ENCODE assay signal across 13 cellular contexts in genomic region chr16:69890891-69891282, GRCh38.
DNase-seq lines count a peak whose midpoint lies in the region; ATAC-seq, FAIRE-seq and TF ChIP-seq lines count a peak whose summit lies in the region.
"Had no signal": no experiment of that assay in that cellular context is flagged by ENCODE, and none has a peak within 500 bp of the region (broad histone marks: within the 10 kb centered on the region; RNA-seq: fewer than 3 reads in every experiment).

No MANE protein-coding gene starts in this region.

- H3K79me2 ChIP-seq in HepG2 (ENCODE audit: insufficient read depth, low read length) = no peaks in the 10 kb centered on the region

- no peak for TF ChIP-seq POLR2A in HepG2 (IDR thresholded peaks at IDR 0.05; ENCODE audit: insufficient read depth in 1 of 2, low read depth in 2 of 2, low read length in 2 of 2)

- H4K20me1 ChIP-seq in HepG2 (ENCODE audit: insufficient read depth, low read length) = no peaks in the 10 kb centered on the region

- in situ Hi-C loops in HepG2 (cut with HindIII; ENCODE audit: extremely low pct_ligation_motif_present, low pct_unique_long_range_greater_than_20kb) = no loop called here

- no peak overlapping the region for H3K4me3 Mint-ChIP-seq in HFFc6
- H3K4me3 Mint-ChIP-seq in chondrocyte (ENCODE audit: unreplicated experiment) = peak overlapping the region; percentile 49
- H3K4me3 Mint-ChIP-seq: activated naive CD8-positive, alpha-beta T cell treated with anti-CD3 and anti-CD28 coated beads, Interleukin-2, amount 10 ng/mL, durations not matched to agents 7 days and 5 days had no signal

- no peak for TF ChIP-seq CTCF in HFFc6 (IDR thresholded peaks at IDR 0.05)
- TF ChIP-seq CTCF in chondrocyte (IDR thresholded peaks at IDR 0.05) = no peak
- no peak for TF ChIP-seq CTCF in HepG2 (CRISPR knock-in tag; IDR thresholded peaks at IDR 0.05)

- DNase-seq in HFFc6 (no peak), chondrocyte (ENCODE audit: low spot score) (no peak), HepG2 (ENCODE audit: low spot score) (no peak), NCI-H2029 treated with DMSO at 0.1 percent for 48 hours (lab: John Stamatoyannopoulos, UW) (no peak), DMS114 treated with DMSO at 0.1 percent for 48 hours (lab: John Stamatoyannopoulos, UW; ENCODE audit: unreplicated experiment) (no peak)
- DNase-seq: activated CD4-positive, alpha-beta T cell treated with anti-CD3 and anti-CD28 coated beads, Interleukin-2, amount 50 U/mL, for 48 hours; activated naive CD8-positive, alpha-beta T cell treated with anti-CD3 and anti-CD28 coated beads, Interleukin-2, amount 10 ng/mL, durations not matched to agents 7 days and 5 days had no signal

- intact Hi-C loops in HepG2 (cut with micrococcal nuclease; ENCODE audit: unreplicated experiment) = no loop called here

- H3K9me3 Mint-ChIP-seq in HFFc6 (no peaks in the 10 kb centered on the region), chondrocyte (ENCODE audit: low read depth) (no peaks in the 10 kb centered on the region)
- H3K9me3 Mint-ChIP-seq: activated naive CD8-positive, alpha-beta T cell treated with anti-CD3 and anti-CD28 coated beads, Interleukin-2, amount 10 ng/mL, durations not matched to agents 7 days and 5 days had no signal

- H3K4me1 Mint-ChIP-seq in HFFc6 (ENCODE audit: low read depth) (peaks cover 7% of the 10 kb centered on the region; the same call in 1 of the 2 replicates), chondrocyte (ENCODE audit: low read depth) (peaks cover 18% of the 10 kb centered on the region)
- H3K4me1 Mint-ChIP-seq: activated naive CD8-positive, alpha-beta T cell treated with anti-CD3 and anti-CD28 coated beads, Interleukin-2, amount 10 ng/mL, durations not matched to agents 7 days and 5 days had no signal

- H3K27me3 Mint-ChIP-seq in HFFc6 (ENCODE audit: insufficient read depth) (peaks cover 2% of the 10 kb centered on the region; the same call in 1 of the 2 replicates), chondrocyte (ENCODE audit: low read depth) (no peaks in the 10 kb centered on the region)
- H3K27me3 Mint-ChIP-seq: activated naive CD8-positive, alpha-beta T cell treated with anti-CD3 and anti-CD28 coated beads, Interleukin-2, amount 10 ng/mL, durations not matched to agents 7 days and 5 days had no signal

- ATAC-seq in HepG2 (no peak), HG03196 (IDR thresholded peaks at IDR 0.05; ENCODE audit: unreplicated experiment) (no peak), HG03354 (IDR thresholded peaks at IDR 0.05; ENCODE audit: poor library complexity, severe bottlenecking, unreplicated experiment) (no peak)

- 100% methylated on average over 3 of the region's 8 CpGs for WGBS in HepG2 (ENCODE audit: low lambda C conversion rate)

- H3K27me3 ChIP-seq in HepG2 (ENCODE audit: control insufficient read depth in 1 of 2, insufficient read depth in 2 of 2, low read length in 2 of 2) (no peaks in the 10 kb centered on the region), skeletal muscle tissue (ENCODE audit: control insufficient read depth in 3 of 3, insufficient read depth in 3 of 3, low read length in 3 of 3) (no peaks in the 10 kb centered on the region)
- H3K27me3 ChIP-seq: BLaER1 treated with 17β-estradiol and CSF1 and Interleukin-3, amounts not matched to agents 10 nM and 100 nM had no signal

- BruUV-seq in HepG2 (replicated peaks; lab: Mats Ljungman, UMichigan) = no TSS peak

- CTCF ChIA-PET in HepG2 (lab: Yijun Ruan, JAX; ENCODE audit: low intra/inter-chr PET ratio, low total read pairs) = no interaction called here

- H3K9me3 ChIP-seq in HepG2 (ENCODE audit: low read length) (no peaks in the 10 kb centered on the region), skeletal muscle tissue (ENCODE audit: control insufficient read depth in 3 of 3, low read length in 3 of 3) (no peaks in the 10 kb centered on the region)

- no peak for TF ChIP-seq RAD21 in HepG2 (CRISPR knock-in tag; IDR thresholded peaks at IDR 0.05)

- H2AFZ ChIP-seq in HepG2 (ENCODE audit: low read length) = no peak overlapping the region

- H3K4me1 ChIP-seq in HepG2 (ENCODE audit: insufficient read depth, low read length) = no peaks in the 10 kb centered on the region
- H3K4me1 ChIP-seq in skeletal muscle tissue (ENCODE audit: control insufficient read depth in 3 of 3, insufficient read depth in 3 of 3, low read length in 3 of 3) = peaks cover 10 to 21% (median 12%) of the 10 kb centered on the region in 3 donors

- no peak overlapping the region for H3K9ac ChIP-seq in HepG2 (ENCODE audit: insufficient read depth, low read depth, low read length)
- H3K9ac ChIP-seq in skeletal muscle tissue (ENCODE audit: low read depth in 1 of 3, low read length in 3 of 3) = peak overlapping the region in 2 of 3 donors; percentile 33
- H3K9ac ChIP-seq: BLaER1 treated with 17β-estradiol and CSF1 and Interleukin-3, amounts not matched to agents 10 nM and 100 nM had no signal

- TF ChIP-seq EP300 in HepG2 (IDR thresholded peaks at IDR 0.05; ENCODE audit: low read depth in 2 of 2, low read length in 2 of 2) = no peak
- TF ChIP-seq EP300 in HepG2 (CRISPR knock-in tag; IDR thresholded peaks at IDR 0.05; ENCODE audit: borderline replicate concordance) = no peak

- H3K27ac ChIP-seq in HepG2 (ENCODE audit: extremely low read length, insufficient read depth, low read length) (no peak overlapping the region), skeletal muscle tissue (ENCODE audit: low read depth, low read length) (peak overlapping the region; percentile 83)
- H3K27ac ChIP-seq: BLaER1 treated with 17β-estradiol and CSF1 and Interleukin-3, amounts not matched to agents 10 nM and 100 nM; SK-N-MC had no signal

- no peak overlapping the region for H3K4me2 ChIP-seq in HepG2 (ENCODE audit: low read depth, low read length)
- H3K4me2 ChIP-seq: BLaER1 treated with 17β-estradiol and CSF1 and Interleukin-3, amounts not matched to agents 10 nM and 100 nM had no signal

- H3K27ac Mint-ChIP-seq in HFFc6 = peak overlapping the region; percentile 9; the same call in 1 of the 2 replicates
- H3K27ac Mint-ChIP-seq in chondrocyte (ENCODE audit: unreplicated experiment) = peak overlapping the region; percentile 98
- H3K27ac Mint-ChIP-seq: activated naive CD8-positive, alpha-beta T cell treated with anti-CD3 and anti-CD28 coated beads, Interleukin-2, amount 10 ng/mL, durations not matched to agents 7 days and 5 days had no signal

- H3K4me3 ChIP-seq in HepG2 (replicated peaks in 1 of 3; ENCODE audit: insufficient read depth in 1 of 3, low read depth in 2 of 3, low read length in 3 of 3) (no peak overlapping the region), skeletal muscle tissue (ENCODE audit: low read length in 3 of 3) (peak overlapping the region in 1 of 3 donors; percentile 18)
- H3K4me3 ChIP-seq: BLaER1 treated with 17β-estradiol and CSF1 and Interleukin-3, amounts not matched to agents 10 nM and 100 nM; SK-N-MC had no signal

- POLR2A ChIA-PET in HepG2 (lab: Yijun Ruan, JAX) = no interaction called here

- H3K36me3 Mint-ChIP-seq in HFFc6 (ENCODE audit: low read depth) = 0 out of 2 replicates have a peak, but pooled peaks cover 20% of the 10 kb centered on the region
- peaks cover 17% of the 10 kb centered on the region for H3K36me3 Mint-ChIP-seq in chondrocyte (ENCODE audit: low read depth)

- peaks cover 16 to 38% of the 10 kb centered on the region in 2 experiments for H3K36me3 ChIP-seq in HepG2 (replicated peaks in 1 of 2; ENCODE audit: control insufficient read depth in 1 of 2, insufficient read depth in 2 of 2, low read length in 2 of 2)
- peaks cover 0 to 14% (median 9%) of the 10 kb centered on the region in 3 donors for H3K36me3 ChIP-seq in skeletal muscle tissue (ENCODE audit: control insufficient read depth in 3 of 3, insufficient read depth in 3 of 3, low read length in 3 of 3)

- no peak for FAIRE-seq in HepG2 (lab: Jason Lieb, UNC)
- FAIRE-seq: GM19239 had no signal

TF ChIP-seq in HepG2, 621 proteins besides CTCF, POLR2A, EP300 and RAD21:
- TF ChIP-seq KLF11 (CRISPR knock-in tag; IDR thresholded peaks at IDR 0.05) (no peak), ZNF572 (CRISPR knock-in tag; IDR thresholded peaks at IDR 0.05) (peak; percentile 50; the same call in 1 of the 2 replicates)
